In the genomic region with DNA sequence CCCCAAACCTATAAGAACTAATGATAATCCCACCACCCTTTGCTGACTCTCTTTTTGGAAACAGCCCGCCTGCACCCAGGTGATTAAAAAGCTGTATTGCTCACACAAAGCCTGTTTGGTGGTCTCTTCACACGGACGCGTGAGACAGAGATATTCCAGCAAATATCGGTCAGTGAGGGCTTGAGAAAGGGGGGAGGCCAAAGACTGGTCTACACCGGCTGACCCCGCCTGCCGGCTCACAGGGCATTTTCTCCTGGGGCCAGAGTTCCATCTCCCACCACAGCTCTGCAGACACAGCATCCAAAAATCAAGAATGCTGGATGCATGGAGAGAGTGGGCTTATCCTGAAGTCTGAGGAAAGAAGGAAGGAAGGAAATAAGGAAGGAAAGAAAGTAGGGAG, we compare ENCODE assay signal across 32 cellular contexts.
"Had no signal": no experiment of that assay in that cellular context is flagged by ENCODE, and none has a peak within 500 bp of the region (broad histone marks: within the 10 kb centered on the region; RNA-seq: fewer than 3 reads in every experiment).

No MANE protein-coding gene starts in this region.

- H3K27ac ChIP-seq: PC-9, RWPE1, SJCRH30, SK-N-MC had no signal

- H3K27me3 ChIP-seq: MG63 had no signal

- H3K4me1 ChIP-seq: SJCRH30 had no signal

- H3K9me3 ChIP-seq: MG63, SJCRH30 had no signal

- H3K4me3 ChIP-seq: MG63, PC-9, SJCRH30, SK-N-MC had no signal

- H3K36me3 ChIP-seq: MG63, SJCRH30 had no signal

- DNase-seq: Kasumi-1, MG63, NCI-H1048, NCI-H1092 treated with DMSO at 0.1 percent for 48 hours, NCI-H1105 treated with DMSO at 0.1 percent for 48 hours, NCI-H1417, NCI-H1436, NCI-H146, NCI-H1694, NCI-H187, NCI-H1930, NCI-H2029 treated with DMSO at 0.1 percent for 48 hours, NCI-H2081 treated with DMSO at 0.1 percent for 48 hours, NCI-H2107, NCI-H2171, NCI-H226, NCI-H446 treated with DMSO at 0.1 percent for 48 hours, NCI-H510A, NCI-H524, NCI-H526, NCI-H69, NCI-H748 treated with DMSO at 0.1 percent for 48 hours, NCI-H82, PC-9, SHP77, SIG-M5, SJCRH30 had no signal

- ATAC-seq: Panc1, Right ventricle myocardium inferior, SK-N-SH treated with all-trans-retinoic acid at 6 μM for 48 hours had no signal
